10 cellular contexts compared by ENCODE assay signal in the genomic region with DNA sequence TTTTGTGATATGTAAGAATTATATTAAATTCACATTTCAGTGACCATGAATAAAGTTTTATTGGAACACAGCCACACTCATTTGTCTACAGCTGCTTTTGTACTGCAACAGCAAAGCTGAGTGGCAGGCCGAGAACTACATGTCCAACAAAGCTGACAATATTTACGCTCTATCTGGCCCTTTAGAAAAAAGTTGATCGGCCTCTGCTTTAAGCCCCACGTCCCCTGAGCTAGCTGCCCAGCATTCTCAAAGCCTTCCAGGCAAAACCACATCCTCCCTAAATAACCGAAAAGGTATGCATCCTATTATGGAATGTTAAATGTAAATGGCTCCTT. TPM values are rescaled to one million over a fixed set of nuclear protein-coding genes. Genes with fewer than 3 reads are reported as not detected.
DNase-seq lines count a peak whose midpoint lies in the region; ATAC-seq and TF ChIP-seq lines count a peak whose summit lies in the region.
"Had no signal": no experiment of that assay in that cellular context is flagged by ENCODE, and none has a peak within 500 bp of the region (broad histone marks: within the 10 kb centered on the region; RNA-seq: fewer than 3 reads in every experiment).

No MANE protein-coding gene starts in this region.

- peaks cover 53% of the 10 kb centered on the region for H3K36me3 ChIP-seq in BLaER1

- peaks cover 100% of the 10 kb centered on the region for H4K20me1 ChIP-seq in BLaER1

- peak overlapping the region; percentile 98 for H3K4me2 ChIP-seq in BLaER1

- no peak for TF ChIP-seq CTCF in astrocyte of the spinal cord (IDR thresholded peaks at IDR 0.05; ENCODE audit: low read depth, low read length)
- no peak for TF ChIP-seq CTCF in mesothelial cell of epicardium (IDR thresholded peaks at IDR 0.05; ENCODE audit: unreplicated experiment)

- peak; percentile 20; the same call in 1 of the 2 replicates for TF ChIP-seq EP300 in Ishikawa (IDR thresholded peaks at IDR 0.05; ENCODE audit: borderline replicate concordance)

- no peaks in the 10 kb centered on the region for H3K9me3 ChIP-seq in BLaER1

- H3K27me3 Mint-ChIP-seq in mesothelial cell of epicardium (ENCODE audit: low read depth): no peaks in the 10 kb centered on the region

- H3K4me3 ChIP-seq in BLaER1: no peak overlapping the region
- no peak overlapping the region for H3K4me3 ChIP-seq in astrocyte of the spinal cord (ENCODE audit: low read depth, low read length)

- peak overlapping the region; percentile 46; the same call in 1 of the 2 replicates for H3K9ac ChIP-seq in BLaER1

- ATAC-seq in GM21576 (IDR thresholded peaks at IDR 0.05; ENCODE audit: unreplicated experiment): no peak
- ATAC-seq in HG03280 (IDR thresholded peaks at IDR 0.05; ENCODE audit: unreplicated experiment): no peak

- peak; percentile 75 for DNase-seq in astrocyte of the spinal cord (ENCODE audit: low read depth, low spot score)
- no peak for DNase-seq in mesothelial cell of epicardium (ENCODE audit: low spot score in 2 of 2, unreplicated experiment in 2 of 2)
- DNase-seq in ureter (ENCODE audit: low spot score): no peak
- DNase-seq in stimulated activated naive CD4-positive, alpha-beta T cell treated with Interleukin-2 at 50 U/mL for 16 hours (lab: John Stamatoyannopoulos, UW): no peak
- DNase-seq: foreskin melanocyte, posterior cingulate gyrus had no signal

- in situ Hi-C loops in astrocyte of the spinal cord (cut with HindIII; ENCODE audit: low sequenced_read_pairs): no loop called here

- H3K27ac ChIP-seq in BLaER1: peak overlapping the region; percentile 63

- peaks cover 100% of the 10 kb centered on the region for H3K4me1 ChIP-seq in BLaER1

- H3K4me3 Mint-ChIP-seq in mesothelial cell of epicardium: peak overlapping the region; percentile 96

- peaks cover 89% of the 10 kb centered on the region for H3K4me1 Mint-ChIP-seq in mesothelial cell of epicardium

- peak overlapping the region; percentile 96 for H3K27ac Mint-ChIP-seq in mesothelial cell of epicardium

- TF ChIP-seq RAD21 in Ishikawa (IDR thresholded peaks at IDR 0.05; ENCODE audit: low read depth): no peak

- peaks cover 20% of the 10 kb centered on the region for H3K36me3 Mint-ChIP-seq in mesothelial cell of epicardium

- H3K27me3 ChIP-seq in BLaER1: no peaks in the 10 kb centered on the region

- no peaks in the 10 kb centered on the region for H3K9me3 Mint-ChIP-seq in mesothelial cell of epicardium

TF ChIP-seq in Ishikawa, 13 proteins besides CTCF, POLR2A, EP300 and RAD21:
- TF ChIP-seq EGR1 (IDR thresholded peaks at IDR 0.05) (no peak), TEAD4 (IDR thresholded peaks at IDR 0.05) (peak; percentile 16; the same call in 1 of the 2 replicates), YY1 (IDR thresholded peaks at IDR 0.05; ENCODE audit: low read depth) (no peak), CEBPB (IDR thresholded peaks at IDR 0.05) (no peak), ZBTB7A (IDR thresholded peaks at IDR 0.05; ENCODE audit: low read depth) (0 out of 2 replicates have a peak, but pooled peaks have one; percentile 12)

RNA-seq across cellular contexts. Expression of a gene that starts 8.6 kb away (rescaled TPM):
- 786 to 841 TPM (median 827 TPM) in 3 replicates for total RNA-seq in mesothelial cell of epicardium
- 246 TPM for total RNA-seq in ureter
